ENCODE assay signal across 1 cellular context in the genomic region with DNA sequence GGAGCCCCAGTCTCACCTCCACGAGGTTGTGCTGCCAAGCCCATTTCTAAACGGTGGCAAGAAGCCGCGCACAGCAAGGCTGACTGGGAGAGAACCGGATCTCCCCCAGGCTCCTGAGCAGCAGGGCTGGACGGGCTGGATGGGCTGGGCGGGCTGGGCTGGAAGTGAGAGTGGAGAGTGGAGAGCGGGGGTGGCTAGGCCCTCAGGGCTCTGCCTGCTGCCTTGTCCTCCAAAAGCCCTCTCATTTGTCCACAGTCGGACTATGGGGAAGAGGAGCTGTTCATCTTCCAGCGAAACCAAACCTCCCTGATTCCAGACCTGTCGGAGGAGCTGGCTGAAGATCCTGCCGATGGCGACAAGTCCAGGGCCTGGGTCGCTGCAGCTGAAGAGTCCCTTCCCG.
TF ChIP-seq lines count a peak whose summit lies in the region.

No MANE protein-coding gene starts in this region.

TF ChIP-seq in K562, 482 proteins besides CTCF, POLR2A, EP300 and RAD21:
- TF ChIP-seq ZNF217 (CRISPR knock-in tag; IDR thresholded peaks at IDR 0.05), result no peak
- TF ChIP-seq KDM2B (CRISPR knock-in tag; IDR thresholded peaks at IDR 0.05), result no peak
- no peak for TF ChIP-seq C11orf30 (IDR thresholded peaks at IDR 0.05; ENCODE audit: low read depth)
- no peak for TF ChIP-seq HOXB6 (CRISPR knock-in tag; IDR thresholded peaks at IDR 0.05; ENCODE audit: borderline replicate concordance)
- TF ChIP-seq CBX3 (IDR thresholded peaks at IDR 0.05; ENCODE audit: borderline replicate concordance in 1 of 2, low read length in 2 of 2), result no peak
- no peak for TF ChIP-seq HDAC1 (IDR thresholded peaks at IDR 0.05)
- TF ChIP-seq, protein P1, sequence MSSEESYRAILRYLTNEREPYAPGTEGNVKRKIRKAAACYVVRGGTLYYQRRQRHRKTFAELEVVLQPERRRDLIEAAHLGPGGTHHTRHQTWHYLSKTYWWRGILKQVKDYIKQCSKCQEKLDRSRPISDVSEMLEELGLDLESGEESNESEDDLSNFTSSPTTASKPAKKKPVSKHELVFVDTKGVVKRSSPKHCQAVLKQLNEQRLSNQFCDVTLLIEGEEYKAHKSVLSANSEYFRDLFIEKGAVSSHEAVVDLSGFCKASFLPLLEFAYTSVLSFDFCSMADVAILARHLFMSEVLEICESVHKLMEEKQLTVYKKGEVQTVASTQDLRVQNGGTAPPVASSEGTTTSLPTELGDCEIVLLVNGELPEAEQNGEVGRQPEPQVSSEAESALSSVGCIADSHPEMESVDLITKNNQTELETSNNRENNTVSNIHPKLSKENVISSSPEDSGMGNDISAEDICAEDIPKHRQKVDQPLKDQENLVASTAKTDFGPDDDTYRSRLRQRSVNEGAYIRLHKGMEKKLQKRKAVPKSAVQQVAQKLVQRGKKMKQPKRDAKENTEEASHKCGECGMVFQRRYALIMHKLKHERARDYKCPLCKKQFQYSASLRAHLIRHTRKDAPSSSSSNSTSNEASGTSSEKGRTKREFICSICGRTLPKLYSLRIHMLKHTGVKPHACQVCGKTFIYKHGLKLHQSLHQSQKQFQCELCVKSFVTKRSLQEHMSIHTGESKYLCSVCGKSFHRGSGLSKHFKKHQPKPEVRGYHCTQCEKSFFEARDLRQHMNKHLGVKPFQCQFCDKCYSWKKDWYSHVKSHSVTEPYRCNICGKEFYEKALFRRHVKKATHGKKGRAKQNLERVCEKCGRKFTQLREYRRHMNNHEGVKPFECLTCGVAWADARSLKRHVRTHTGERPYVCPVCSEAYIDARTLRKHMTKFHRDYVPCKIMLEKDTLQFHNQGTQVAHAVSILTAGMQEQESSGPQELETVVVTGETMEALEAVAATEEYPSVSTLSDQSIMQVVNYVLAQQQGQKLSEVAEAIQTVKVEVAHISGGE (CRISPR knock-in tag; IDR thresholded peaks at IDR 0.05), result no peak
- no peak for TF ChIP-seq JUNB (CRISPR knock-in tag; conservative IDR thresholded peaks at IDR 0.05)
- no peak for TF ChIP-seq SMC3 (conservative IDR thresholded peaks at IDR 0.05; ENCODE audit: insufficient read depth, low read depth, low read length)
- TF ChIP-seq, protein P2, sequence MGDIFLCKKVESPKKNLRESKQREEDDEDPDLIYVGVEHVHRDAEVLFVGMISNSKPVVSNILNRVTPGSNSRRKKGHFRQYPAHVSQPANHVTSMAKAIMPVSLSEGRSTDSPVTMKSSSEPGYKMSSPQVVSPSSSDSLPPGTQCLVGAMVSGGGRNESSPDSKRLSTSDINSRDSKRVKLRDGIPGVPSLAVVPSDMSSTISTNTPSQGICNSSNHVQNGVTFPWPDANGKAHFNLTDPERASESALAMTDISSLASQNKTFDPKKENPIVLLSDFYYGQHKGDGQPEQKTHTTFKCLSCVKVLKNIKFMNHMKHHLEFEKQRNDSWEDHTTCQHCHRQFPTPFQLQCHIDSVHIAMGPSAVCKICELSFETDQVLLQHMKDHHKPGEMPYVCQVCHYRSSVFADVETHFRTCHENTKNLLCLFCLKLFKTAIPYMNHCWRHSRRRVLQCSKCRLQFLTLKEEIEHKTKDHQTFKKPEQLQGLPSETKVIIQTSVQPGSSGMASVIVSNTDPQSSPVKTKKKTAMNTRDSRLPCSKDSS (IDR thresholded peaks at IDR 0.05; ENCODE audit: low read depth, partially characterized antibody), result no peak
- TF ChIP-seq, protein P3, sequence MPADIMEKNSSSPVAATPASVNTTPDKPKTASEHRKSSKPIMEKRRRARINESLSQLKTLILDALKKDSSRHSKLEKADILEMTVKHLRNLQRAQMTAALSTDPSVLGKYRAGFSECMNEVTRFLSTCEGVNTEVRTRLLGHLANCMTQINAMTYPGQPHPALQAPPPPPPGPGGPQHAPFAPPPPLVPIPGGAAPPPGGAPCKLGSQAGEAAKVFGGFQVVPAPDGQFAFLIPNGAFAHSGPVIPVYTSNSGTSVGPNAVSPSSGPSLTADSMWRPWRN (IDR thresholded peaks at IDR 0.05; ENCODE audit: low read depth), result no peak
- TF ChIP-seq ZNF561 (CRISPR knock-in tag; conservative IDR thresholded peaks at IDR 0.05), result no peak
- TF ChIP-seq LCOR (CRISPR knock-in tag; IDR thresholded peaks at IDR 0.05), result no peak
- no peak for TF ChIP-seq DNMT1 (IDR thresholded peaks at IDR 0.05)
- TF ChIP-seq RFX7 (CRISPR knock-in tag; IDR thresholded peaks at IDR 0.05), result no peak
- no peak for TF ChIP-seq KDM4B (IDR thresholded peaks at IDR 0.05; ENCODE audit: borderline replicate concordance in 2 of 2, low read depth in 1 of 2)
- TF ChIP-seq ZFP30 (CRISPR knock-in tag; IDR thresholded peaks at IDR 0.05; ENCODE audit: borderline replicate concordance), result no peak
